In the genomic region with DNA sequence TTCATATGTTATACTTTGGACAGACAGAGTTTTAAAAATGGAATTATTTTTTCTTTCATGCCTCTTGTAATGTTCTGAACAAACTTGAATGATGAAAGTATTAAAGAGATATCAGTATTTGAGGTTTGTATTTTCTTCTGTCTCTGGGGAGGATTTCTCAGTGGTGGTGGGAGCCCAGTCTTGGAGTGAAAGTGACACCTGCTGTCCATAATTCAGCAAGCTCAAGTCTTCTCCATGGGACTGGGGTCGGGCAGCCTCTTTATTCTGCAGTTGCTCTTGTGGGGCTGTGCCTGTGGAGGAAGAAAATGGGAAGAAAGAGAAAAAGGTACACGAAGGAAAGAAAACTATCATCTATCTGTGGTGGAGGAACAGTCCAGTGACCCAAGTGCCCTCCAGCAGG, we compare ENCODE assay signal across 21 cellular contexts. TPM values are rescaled to one million over a fixed set of nuclear protein-coding genes. Genes with fewer than 3 reads are reported as not detected.
A peak's percentile ranks its signal among the peaks of the same experiment; 100 is the strongest.
DNase-seq lines count a peak whose midpoint lies in the region; ATAC-seq and TF ChIP-seq lines count a peak whose summit lies in the region.
"Had no signal": no experiment of that assay in that cellular context is flagged by ENCODE, and none has a peak within 500 bp of the region (broad histone marks: within the 10 kb centered on the region; RNA-seq: fewer than 3 reads in every experiment).

No MANE protein-coding gene starts in this region.

- no peaks in the 10 kb centered on the region for H3K9me3 ChIP-seq in right cardiac atrium (ENCODE audit: control insufficient read depth, low read length)
- no peaks in the 10 kb centered on the region for H3K9me3 ChIP-seq in mesenchymal stem cell (ENCODE audit: control insufficient read depth, low read length)
- H3K9me3 ChIP-seq in sigmoid colon: no peaks in the 10 kb centered on the region
- no peaks in the 10 kb centered on the region; the same call in 1 of the 2 replicates for H3K9me3 ChIP-seq in BE2C
- H3K9me3 ChIP-seq: BLaER1 treated with 17β-estradiol and CSF1 and Interleukin-3, amounts not matched to agents 10 nM and 100 nM; body of pancreas; SK-N-SH; stomach had no signal

- no peak overlapping the region for H3K23ac ChIP-seq in mesenchymal stem cell (ENCODE audit: low read length in 2 of 2)

- H3K18ac ChIP-seq in mesenchymal stem cell (ENCODE audit: low read depth in 1 of 2, low read length in 2 of 2): no peak overlapping the region

- intact Hi-C loops in Right ventricle myocardium superior (cut with DNase I): loop anchor here (10.0 kb wide), 1 partner anchor 218 kb away; the partner anchor contains the start of gene PTPN14
- intact Hi-C loops in right cardiac atrium (cut with DNase I): loop anchor here in 1 of 4 donors (10.0 kb wide), 1 partner anchor 248 kb away; no protein-coding TSS in a partner anchor
- intact Hi-C loops in sigmoid colon (cut with DNase I): loop anchor here (10.0 kb wide), 2 partner anchors 218 to 1188 kb away; partner anchors contain the start of gene PTPN14

- no peak overlapping the region for H3K27ac ChIP-seq in right cardiac atrium (ENCODE audit: low read length)
- H3K27ac ChIP-seq in VCaP: peak overlapping the region; percentile 36
- peak overlapping the region; percentile 41 for H3K27ac ChIP-seq in mesenchymal stem cell (ENCODE audit: low read length, poor library complexity, severe bottlenecking)
- H3K27ac ChIP-seq in sigmoid colon: peak overlapping the region; percentile 70 to 86 (median 78)
- H3K27ac ChIP-seq: BLaER1 treated with 17β-estradiol and CSF1 and Interleukin-3, amounts not matched to agents 10 nM and 100 nM; body of pancreas; stomach had no signal

- no peak overlapping the region for H2BK5ac ChIP-seq in mesenchymal stem cell (ENCODE audit: low read depth, low read length, poor library complexity, severe bottlenecking)

- ATAC-seq in Right ventricle myocardium superior (ENCODE audit: poor library complexity) (peak; percentile 3), right cardiac atrium (no peak)
- no peak for ATAC-seq in activated CD8-positive, alpha-beta memory T cell treated with anti-CD3 and anti-CD28 coated beads, Interleukin-2, amount 10 ng/mL, durations not matched to agents 7 days and 5 days
- ATAC-seq: HepG2, left lobe of liver had no signal

- no peaks in the 10 kb centered on the region for H3K9me3 Mint-ChIP-seq in activated CD8-positive, alpha-beta memory T cell treated with anti-CD3 and anti-CD28 coated beads, Interleukin-2, amount 10 ng/mL, durations not matched to agents 7 days and 5 days (ENCODE audit: low read depth)
- H3K9me3 Mint-ChIP-seq: activated naive CD8-positive, alpha-beta T cell treated with anti-CD3 and anti-CD28 coated beads, Interleukin-2, amount 10 ng/mL, durations not matched to agents 7 days and 5 days had no signal

- no peak for TF ChIP-seq EP300 in sigmoid colon (IDR thresholded peaks at IDR 0.05)

- no peaks in the 10 kb centered on the region for H3K36me3 Mint-ChIP-seq in activated CD8-positive, alpha-beta memory T cell treated with anti-CD3 and anti-CD28 coated beads, Interleukin-2, amount 10 ng/mL, durations not matched to agents 7 days and 5 days

- H3K4me1 Mint-ChIP-seq in activated CD8-positive, alpha-beta memory T cell treated with anti-CD3 and anti-CD28 coated beads, Interleukin-2, amount 10 ng/mL, durations not matched to agents 7 days and 5 days: peaks cover 5% of the 10 kb centered on the region

- peaks cover 14 to 17% of the 10 kb centered on the region in 2 experiments for H3K36me3 ChIP-seq in mesenchymal stem cell (ENCODE audit: control insufficient read depth in 1 of 2, insufficient read depth in 2 of 2, low read depth in 1 of 2, low read length in 2 of 2)
- no peaks in the 10 kb centered on the region for H3K36me3 ChIP-seq in sigmoid colon
- no peaks in the 10 kb centered on the region for H3K36me3 ChIP-seq in BE2C

- TF ChIP-seq POLR2A in sigmoid colon (IDR thresholded peaks at IDR 0.05): no peak

- H3K4me3 ChIP-seq in right cardiac atrium (ENCODE audit: low read length) (no peak overlapping the region), mesenchymal stem cell (ENCODE audit: insufficient read depth in 1 of 2, low read depth in 1 of 2, low read length in 2 of 2) (no peak overlapping the region), sigmoid colon (no peak overlapping the region), BE2C (ENCODE audit: low read depth, low read length) (no peak overlapping the region)
- H3K4me3 ChIP-seq: BLaER1 treated with 17β-estradiol and CSF1 and Interleukin-3, amounts not matched to agents 10 nM and 100 nM; body of pancreas; stomach had no signal

- H3K79me1 ChIP-seq in mesenchymal stem cell (replicated peaks; ENCODE audit: low read length, poor library complexity, severe bottlenecking): peaks cover 10% of the 10 kb centered on the region

- no peak overlapping the region for H2BK120ac ChIP-seq in mesenchymal stem cell (ENCODE audit: low read depth, low read length)

- no peak overlapping the region for H2AK5ac ChIP-seq in mesenchymal stem cell (ENCODE audit: low read length, severe bottlenecking)

- no peak overlapping the region for H3K4me3 Mint-ChIP-seq in activated CD8-positive, alpha-beta memory T cell treated with anti-CD3 and anti-CD28 coated beads, Interleukin-2, amount 10 ng/mL, durations not matched to agents 7 days and 5 days
- H3K4me3 Mint-ChIP-seq: activated CD4-positive, alpha-beta T cell treated with anti-CD3 and anti-CD28 coated beads, Interleukin-2, amount 10 ng/mL, durations not matched to agents 7 days and 5 days; activated naive CD8-positive, alpha-beta T cell treated with anti-CD3 and anti-CD28 coated beads, Interleukin-2, amount 10 ng/mL, durations not matched to agents 7 days and 5 days had no signal

- no peak overlapping the region for H3K4ac ChIP-seq in mesenchymal stem cell (ENCODE audit: low read depth in 1 of 2, low read length in 2 of 2)

- no peak overlapping the region for H3K27ac Mint-ChIP-seq in activated CD8-positive, alpha-beta memory T cell treated with anti-CD3 and anti-CD28 coated beads, Interleukin-2, amount 10 ng/mL, durations not matched to agents 7 days and 5 days
- H3K27ac Mint-ChIP-seq: activated CD4-positive, alpha-beta T cell treated with anti-CD3 and anti-CD28 coated beads, Interleukin-2, amount 10 ng/mL, durations not matched to agents 7 days and 5 days; activated naive CD8-positive, alpha-beta T cell treated with anti-CD3 and anti-CD28 coated beads, Interleukin-2, amount 10 ng/mL, durations not matched to agents 7 days and 5 days had no signal

- H3K4me2 ChIP-seq in mesenchymal stem cell (ENCODE audit: low read length, poor library complexity, severe bottlenecking): no peak overlapping the region
- H3K4me2 ChIP-seq: BLaER1 treated with 17β-estradiol and CSF1 and Interleukin-3, amounts not matched to agents 10 nM and 100 nM; SK-N-SH had no signal

- no peak overlapping the region for H2BK15ac ChIP-seq in mesenchymal stem cell (ENCODE audit: low read depth, poor library complexity, severe bottlenecking)

- no peak overlapping the region for H4K91ac ChIP-seq in mesenchymal stem cell (ENCODE audit: low read length)

- TF ChIP-seq CTCF in VCaP (conservative IDR thresholded peaks at IDR 0.05): no peak
- no peak for TF ChIP-seq CTCF in sigmoid colon (IDR thresholded peaks at IDR 0.05)
- TF ChIP-seq CTCF in BE2C (IDR thresholded peaks at IDR 0.05; ENCODE audit: low read depth, low read length): no peak

- WGBS in right cardiac atrium: 47% methylated on average over 2 of the region's 2 CpGs
- 88% methylated on average over 2 of the region's 2 CpGs for WGBS in mesenchymal stem cell
- WGBS in sigmoid colon, 2 donors: 55 to 81% methylated on average over 2 of the region's 2 CpGs

- DNase-seq in Right ventricle myocardium superior (no peak), right cardiac atrium (no peak), mesenchymal stem cell (no peak), sigmoid colon (no peak), BE2C (no peak)
- no peak for DNase-seq in activated CD8-positive, alpha-beta memory T cell treated with anti-CD3 and anti-CD28 coated beads, Interleukin-2, amount 10 ng/mL, durations not matched to agents 7 days and 5 days
- no peak for DNase-seq in stimulated activated naive CD4-positive, alpha-beta T cell (lab: John Stamatoyannopoulos, UW)
- DNase-seq: activated CD4-positive, alpha-beta T cell treated with anti-CD3 and anti-CD28 coated beads, Interleukin-2, amount 10 ng/mL, durations not matched to agents 7 days and 5 days; activated naive CD8-positive, alpha-beta T cell treated with anti-CD3 and anti-CD28 coated beads, Interleukin-2, amount 10 ng/mL, durations not matched to agents 7 days and 5 days; NCI-H1436 treated with DMSO at 0.1 percent for 48 hours; NCI-H2171; NCI-H526; occipital lobe; RPMI8226; SK-N-SH; stomach had no signal

- no peak overlapping the region for H2AFZ ChIP-seq in mesenchymal stem cell (ENCODE audit: low read depth, low read length)

- H3K14ac ChIP-seq in mesenchymal stem cell (ENCODE audit: low read length in 2 of 2): no peak overlapping the region

- no peak overlapping the region for H4K8ac ChIP-seq in mesenchymal stem cell (ENCODE audit: low read length)

- H2BK12ac ChIP-seq in mesenchymal stem cell (ENCODE audit: low read length in 2 of 2): no peak overlapping the region

- H3K27me3 ChIP-seq in right cardiac atrium (ENCODE audit: control insufficient read depth, insufficient read depth): no peaks in the 10 kb centered on the region
- H3K27me3 ChIP-seq in mesenchymal stem cell (ENCODE audit: control insufficient read depth in 1 of 2, insufficient read depth in 1 of 2, low read length in 2 of 2): no peaks in the 10 kb centered on the region
- H3K27me3 ChIP-seq in sigmoid colon: no peaks in the 10 kb centered on the region
- no peaks in the 10 kb centered on the region for H3K27me3 ChIP-seq in BE2C
- H3K27me3 ChIP-seq: BLaER1 treated with 17β-estradiol and CSF1 and Interleukin-3, amounts not matched to agents 10 nM and 100 nM; body of pancreas; stomach had no signal

- H3K4me1 ChIP-seq in right cardiac atrium (ENCODE audit: control insufficient read depth, insufficient read depth, low read length) (peaks cover 3% of the 10 kb centered on the region), mesenchymal stem cell (ENCODE audit: control insufficient read depth, insufficient read depth, low read depth, low read length) (peaks cover 20% of the 10 kb centered on the region), sigmoid colon (peaks cover 0 to 33% (median 28%) of the 10 kb centered on the region in 4 donors), BE2C (no peaks in the 10 kb centered on the region)
- H3K4me1 ChIP-seq: body of pancreas had no signal

- H3K27me3 Mint-ChIP-seq in activated CD8-positive, alpha-beta memory T cell treated with anti-CD3 and anti-CD28 coated beads, Interleukin-2, amount 10 ng/mL, durations not matched to agents 7 days and 5 days: no peaks in the 10 kb centered on the region
- H3K27me3 Mint-ChIP-seq: activated CD4-positive, alpha-beta T cell treated with anti-CD3 and anti-CD28 coated beads, Interleukin-2, amount 10 ng/mL, durations not matched to agents 7 days and 5 days; activated naive CD8-positive, alpha-beta T cell treated with anti-CD3 and anti-CD28 coated beads, Interleukin-2, amount 10 ng/mL, durations not matched to agents 7 days and 5 days had no signal

- peak overlapping the region; percentile 82 for H3K9ac ChIP-seq in mesenchymal stem cell (ENCODE audit: low read length)
- H3K9ac ChIP-seq: BLaER1 treated with 17β-estradiol and CSF1 and Interleukin-3, amounts not matched to agents 10 nM and 100 nM; SK-N-SH had no signal

- CTCF ChIA-PET in activated CD8-positive, alpha-beta memory T cell treated with anti-CD3 and anti-CD28 coated beads, Interleukin-2, amount 10 ng/mL, durations not matched to agents 7 days and 5 days (lab: Charles Lee): interaction anchor here (2.0 to 15.1 kb wide), 2 partner anchors 8 to 78 kb away, joined by 6 to 373 read pairs; no protein-coding TSS in a partner anchor

RNA-seq across cellular contexts. Expression of gene SMYD2, which starts 56.1 kb away (rescaled TPM):
- 184 TPM for total RNA-seq in Right ventricle myocardium superior
- 10 to 100 TPM in 3 of 4 donors, 1 to 10 TPM in 1; 8.8 to 26.5 (median 17.6) TPM for total RNA-seq in right cardiac atrium
- 34.6 TPM for polyA plus RNA-seq in right cardiac atrium
- 26.9 TPM for polyA plus RNA-seq in mesenchymal stem cell (2013, experiment 1 of 2)
- 27.4 TPM for polyA plus RNA-seq in mesenchymal stem cell (2013, experiment 2 of 2)
- total RNA-seq in sigmoid colon: 10 to 100 TPM; 12.5 to 19.9 (median 15.9) TPM
- polyA plus RNA-seq in sigmoid colon: 10 to 100 TPM; 14.3 to 23.4 (median 16.7) TPM
- 16.5 TPM for polyA plus RNA-seq in BE2C (2012; ENCODE audit: insufficient read depth, insufficient read length, low read depth)
- 10 to 100 TPM; 23.1 to 26.5 TPM for total RNA-seq in activated CD8-positive, alpha-beta memory T cell treated with anti-CD3 and anti-CD28 coated beads, Interleukin-2, amount 10 ng/mL, durations not matched to agents 7 days and 5 days
